21 cellular contexts compared by ENCODE assay signal in the genomic region with DNA sequence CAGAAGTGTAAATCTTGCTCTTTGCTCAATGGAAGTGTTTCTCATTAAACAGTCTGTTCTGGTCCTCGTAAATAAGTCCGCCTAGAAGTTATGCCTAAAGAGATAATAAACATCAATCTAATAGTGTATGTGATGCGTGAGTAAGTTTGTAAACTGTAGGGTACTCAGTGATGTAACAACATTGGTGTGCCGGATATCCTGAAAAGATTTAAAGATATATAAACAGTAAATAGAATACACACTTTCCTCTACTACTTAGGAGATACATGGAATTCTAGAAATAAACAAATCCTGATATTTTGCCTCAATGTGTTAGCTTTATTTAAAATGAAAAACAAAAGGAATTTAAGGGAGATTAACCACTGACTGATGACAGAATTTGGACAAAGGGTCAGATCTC.
DNase-seq lines count a peak whose midpoint lies in the region; ATAC-seq and TF ChIP-seq lines count a peak whose summit lies in the region.
"Had no signal": no experiment of that assay in that cellular context is flagged by ENCODE, and none has a peak within 500 bp of the region (broad histone marks: within the 10 kb centered on the region; RNA-seq: fewer than 3 reads in every experiment).

No MANE protein-coding gene starts in this region.

- H2AFZ ChIP-seq in PC-3 (ENCODE audit: low read length) = peak overlapping the region; percentile 20; the same call in 1 of the 2 replicates

- ATAC-seq in PC-3 = peak; percentile 49; the same call in 1 of the 2 replicates
- ATAC-seq in GM21717 (IDR thresholded peaks at IDR 0.05; ENCODE audit: unreplicated experiment) = no peak
- ATAC-seq in HG03175 (IDR thresholded peaks at IDR 0.05; ENCODE audit: unreplicated experiment) = no peak
- ATAC-seq in GM18873 (IDR thresholded peaks at IDR 0.05; ENCODE audit: low FRiP score, unreplicated experiment) = no peak
- ATAC-seq: GM12878 had no signal

- BruUV-seq in PC-3 (replicated peaks; lab: Mats Ljungman, UMichigan) = no TSS peak

- H3K4me3 ChIP-seq in PC-3 (ENCODE audit: low read length) = no peak overlapping the region
- H3K4me3 ChIP-seq: GM12878, SJCRH30 had no signal

- H3K27ac ChIP-seq in PC-3 (ENCODE audit: low read length) = 0 out of 2 replicates have a peak overlapping the region, but pooled peaks have one; percentile 49
- H3K27ac ChIP-seq: KMS-11, SJCRH30 had no signal

- H3K4me2 ChIP-seq in PC-3 (ENCODE audit: low read length) = no peak overlapping the region
- H3K4me2 ChIP-seq: KMS-11 had no signal

- CTCF ChIA-PET in PC-3 (lab: Charles Lee) = no interaction called here

- no peak for TF ChIP-seq CTCF in PC-3 (conservative IDR thresholded peaks at IDR 0.05; ENCODE audit: low read depth, low read length)

- H3K9me2 ChIP-seq in PC-3 (replicated peaks; ENCODE audit: low read length) = no peaks in the 10 kb centered on the region

- peaks cover 18% of the 10 kb centered on the region for H3K4me1 ChIP-seq in PC-3 (ENCODE audit: insufficient read depth, low read length)

- no peaks in the 10 kb centered on the region for H3F3A ChIP-seq in PC-3 (ENCODE audit: low read length, unreplicated experiment)

- H3K36me3 ChIP-seq in PC-3 (ENCODE audit: low read depth, low read length) = no peaks in the 10 kb centered on the region
- H3K36me3 ChIP-seq: SJCRH30 had no signal

- H3K27me3 ChIP-seq in PC-3 (ENCODE audit: low read length) = no peaks in the 10 kb centered on the region
- H3K27me3 ChIP-seq: SJCRH30 had no signal

- no peaks in the 10 kb centered on the region for H3K79me2 ChIP-seq in PC-3 (ENCODE audit: low read length)

- H4K20me1 ChIP-seq in PC-3 (ENCODE audit: low read length) = no peaks in the 10 kb centered on the region

- intact Hi-C loops in PC-3 (cut with micrococcal nuclease) = no loop called here

- H3K9me3 ChIP-seq in PC-3 (ENCODE audit: low read length) = no peaks in the 10 kb centered on the region
- H3K9me3 ChIP-seq: SJCRH30 had no signal

- POLR2A ChIA-PET in PC-3 (lab: Charles Lee; ENCODE audit: unreplicated experiment) = no interaction called here

- 0 out of 2 replicates have a peak overlapping the region, but pooled peaks have one; percentile 4 for H3K9ac ChIP-seq in PC-3 (ENCODE audit: low read length)
- H3K9ac ChIP-seq: KMS-11 had no signal

- DNase-seq in EH (ENCODE audit: low read depth) (peak; percentile 31), HCEC 1CT (peak; percentile 15), PC-3 (peak; percentile 10), iris pigment epithelial cell (ENCODE audit: low read depth) (peak; percentile 29), NCI-H1417 (lab: John Stamatoyannopoulos, UW) (no peak)
- DNase-seq: 8988T, DMS53, GDM1, H9, NCI-H1092 treated with DMSO at 0.1 percent for 48 hours, NCI-H146, NCI-H2029, NCI-H446, NCI-H524 treated with DMSO at 0.1 percent for 48 hours, NCI-H774, SJCRH30 had no signal

Comparison
In these comparisons a context has a peak if more than half of its experiments do, and no peak if none do; other contexts are left out.
1. DNase-seq: peak in EH (single experiment), HCEC 1CT (single experiment), PC-3 (single experiment) and iris pigment epithelial cell (single experiment); none in NCI-H1417 (0 of 3).